In the genomic region with DNA sequence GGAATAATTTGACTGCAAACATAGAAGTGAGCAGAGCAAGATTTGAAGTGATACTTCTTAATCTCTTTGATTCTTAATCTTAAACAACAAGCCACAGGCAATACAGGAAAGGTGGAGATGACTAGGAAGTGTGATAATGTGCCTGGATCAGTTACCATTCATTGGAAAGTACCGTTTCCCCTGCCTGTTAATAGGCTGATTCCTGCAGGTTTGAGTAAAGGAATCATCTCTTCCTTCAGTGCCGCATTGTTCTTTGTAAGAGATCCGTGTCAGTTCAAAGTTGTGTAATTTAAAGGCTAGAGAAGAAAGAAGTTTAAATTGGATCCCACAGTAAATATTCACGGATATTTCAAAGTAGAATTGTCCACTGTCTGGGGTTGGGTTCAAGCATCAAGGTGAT, we compare ENCODE assay signal across 25 cellular contexts. TPM values are rescaled to one million over a fixed set of nuclear protein-coding genes. Genes with fewer than 3 reads are reported as not detected.
DNase-seq lines count a peak whose midpoint lies in the region; ATAC-seq and TF ChIP-seq lines count a peak whose summit lies in the region.
"Had no signal": no experiment of that assay in that cellular context is flagged by ENCODE, and none has a peak within 500 bp of the region (broad histone marks: within the 10 kb centered on the region; RNA-seq: fewer than 3 reads in every experiment).

No MANE protein-coding gene starts in this region.

- no peaks in the 10 kb centered on the region for H3K79me2 ChIP-seq in trophoblast cell (ENCODE audit: control insufficient read depth, insufficient read depth, low read length, poor library complexity)

- H2BK120ac ChIP-seq in trophoblast cell (ENCODE audit: insufficient read depth, low read length, poor library complexity): no peak overlapping the region

- no peak overlapping the region for H2BK5ac ChIP-seq in trophoblast cell (ENCODE audit: low read depth, low read length, poor library complexity)

- no peak overlapping the region for H3K9ac ChIP-seq in trophoblast cell (ENCODE audit: low read length)
- H3K9ac ChIP-seq: KMS-11 had no signal

- H3K36me3 ChIP-seq in RWPE2 (ENCODE audit: low read depth): no peaks in the 10 kb centered on the region
- no peaks in the 10 kb centered on the region for H3K36me3 ChIP-seq in trophoblast cell (ENCODE audit: control insufficient read depth in 1 of 2, insufficient read depth in 2 of 2, low read length in 2 of 2)
- H3K36me3 ChIP-seq: gastrocnemius medialis, upper lobe of right lung had no signal

- no peak overlapping the region for H3K4ac ChIP-seq in trophoblast cell (ENCODE audit: low read depth, low read length)

- H3K23ac ChIP-seq in trophoblast cell (ENCODE audit: low read length): no peak overlapping the region

- no peak overlapping the region for H3K14ac ChIP-seq in trophoblast cell (ENCODE audit: low read length)

- ATAC-seq in RWPE2 (ENCODE audit: low read depth): peak; percentile 35; the same call in 2 of the 3 replicates
- ATAC-seq: activated CD4-positive, CD25-positive, alpha-beta regulatory T cell treated with anti-CD3 and anti-CD28 coated beads, Interleukin-2, amount 50 U/mL, for 24 hours; gastrocnemius medialis; right cardiac atrium; upper lobe of right lung had no signal

- H3K79me1 ChIP-seq in trophoblast cell (ENCODE audit: low read length): no peaks in the 10 kb centered on the region

- no peak overlapping the region for H2BK12ac ChIP-seq in trophoblast cell (ENCODE audit: low read length)

- H3K27me3 ChIP-seq in RWPE2 (ENCODE audit: insufficient read depth, poor library complexity, severe bottlenecking) (no peaks in the 10 kb centered on the region), trophoblast cell (ENCODE audit: insufficient read depth, low read length) (no peaks in the 10 kb centered on the region)
- H3K27me3 ChIP-seq: dorsolateral prefrontal cortex, gastrocnemius medialis, upper lobe of right lung had no signal

- no peak overlapping the region for H4K12ac ChIP-seq in trophoblast cell (ENCODE audit: low read depth, low read length)

- no peak for TF ChIP-seq CTCF in RWPE2 (IDR thresholded peaks at IDR 0.05; ENCODE audit: poor library complexity, severe bottlenecking)

- no peak overlapping the region for H3K18ac ChIP-seq in trophoblast cell (ENCODE audit: low read length)

- no peak overlapping the region for H4K91ac ChIP-seq in trophoblast cell (ENCODE audit: low read depth, low read length)

- H3K27ac ChIP-seq in RWPE2 (ENCODE audit: poor library complexity, severe bottlenecking): peak overlapping the region; percentile 97
- H3K27ac ChIP-seq in epithelial cell of prostate: peak overlapping the region; percentile 75
- no peak overlapping the region for H3K27ac ChIP-seq in trophoblast cell (ENCODE audit: low read depth, low read length)
- H3K27ac ChIP-seq: dorsolateral prefrontal cortex, KMS-11, upper lobe of right lung had no signal

- no peak overlapping the region for H3K4me3 ChIP-seq in RWPE2 (ENCODE audit: severe bottlenecking)
- no peak overlapping the region for H3K4me3 ChIP-seq in trophoblast cell (ENCODE audit: low read depth, low read length)
- H3K4me3 ChIP-seq: dorsolateral prefrontal cortex, gastrocnemius medialis, lung, upper lobe of right lung had no signal

- no peak overlapping the region for H2AFZ ChIP-seq in trophoblast cell (ENCODE audit: insufficient read depth, low read length, poor library complexity)

- no CpG with 5 or more reads among the region's 4 CpGs for WGBS in trophoblast cell (ENCODE audit: extremely low coverage, insufficient coverage, insufficient read length)

- H3K9me3 ChIP-seq in RWPE2 (ENCODE audit: severe bottlenecking) (no peaks in the 10 kb centered on the region), trophoblast cell (ENCODE audit: insufficient read depth, low read depth, low read length) (no peaks in the 10 kb centered on the region)
- H3K9me3 ChIP-seq: gastrocnemius medialis, upper lobe of right lung had no signal

- DNase-seq in Daoy (ENCODE audit: low read depth) (peak; percentile 66), RWPE2 (ENCODE audit: low spot score) (no peak), epithelial cell of prostate (ENCODE audit: low read depth, low spot score) (no peak), trophoblast cell (peak; percentile 13 to 37), kidney glomerular epithelial cell (lab: John Stamatoyannopoulos, UW) (no peak), NCI-H2171 treated with DMSO at 0.1 percent for 48 hours (lab: John Stamatoyannopoulos, UW) (no peak), SK-N-DZ (ENCODE audit: low spot score) (no peak)
- DNase-seq: activated CD8-positive, alpha-beta memory T cell treated with anti-CD3 and anti-CD28 coated beads for 24 hours; activated naive CD4-positive, alpha-beta T cell treated with anti-CD3 and anti-CD28 coated beads, Interleukin-2, amount 10 ng/mL, durations not matched to agents 7 days and 5 days; activated T-cell treated with anti-CD3 and anti-CD28 coated beads, Interleukin-2, amount 50 U/mL, for 48 hours; CD4-positive, alpha-beta T cell; central memory CD4-positive, alpha-beta T cell; DMS153; dorsolateral prefrontal cortex; gastrocnemius medialis; GF-D8; MV-4-11; naive B cell; NCI-H526; right cardiac atrium; RPMI8226; upper lobe of right lung had no signal

- no peak overlapping the region for H3K4me2 ChIP-seq in trophoblast cell (ENCODE audit: low read length)
- H3K4me2 ChIP-seq: KMS-11 had no signal

- H3K4me1 ChIP-seq in RWPE2 (ENCODE audit: insufficient read depth, poor library complexity, severe bottlenecking) (peaks cover 59% of the 10 kb centered on the region), trophoblast cell (ENCODE audit: control insufficient read depth in 1 of 2, insufficient read depth in 2 of 2, low read length in 2 of 2) (peaks cover 3% of the 10 kb centered on the region in 2 experiments)

- no peak overlapping the region for H2AK5ac ChIP-seq in trophoblast cell (ENCODE audit: low read length)

- H4K8ac ChIP-seq in trophoblast cell (ENCODE audit: low read depth, low read length): no peak overlapping the region

RNA-seq across cellular contexts. Expression of gene BCL10, which starts 43.5 kb away (rescaled TPM):
- 50.7 and 73.2 TPM in 2 replicates for total RNA-seq in Daoy (2014; rRNA removed; shearing (Covaris generic))
- polyA plus RNA-seq in trophoblast cell (2013): 13.1 and 13.6 TPM in 2 replicates
- 5.9 and 8.4 TPM in 2 replicates for polyA plus RNA-seq in SK-N-DZ (2014; cell fraction: cytosol; rRNA removed)
- polyA plus RNA-seq in SK-N-DZ (2014; cell fraction: nucleus; rRNA removed): 6.0 and 6.6 TPM in 2 replicates

Comparison
In these comparisons a context has a peak if more than half of its experiments do, and no peak if none do; other contexts are left out.
1. DNase-seq: peak in Daoy (single experiment) and trophoblast cell (2 of 2); none in RWPE2 (single experiment), epithelial cell of prostate (single experiment), kidney glomerular epithelial cell (single experiment), NCI-H2171 treated with DMSO at 0.1 percent for 48 hours (single experiment) and SK-N-DZ (single experiment).